ENCODE assay signal across 33 cellular contexts in the genomic region with DNA sequence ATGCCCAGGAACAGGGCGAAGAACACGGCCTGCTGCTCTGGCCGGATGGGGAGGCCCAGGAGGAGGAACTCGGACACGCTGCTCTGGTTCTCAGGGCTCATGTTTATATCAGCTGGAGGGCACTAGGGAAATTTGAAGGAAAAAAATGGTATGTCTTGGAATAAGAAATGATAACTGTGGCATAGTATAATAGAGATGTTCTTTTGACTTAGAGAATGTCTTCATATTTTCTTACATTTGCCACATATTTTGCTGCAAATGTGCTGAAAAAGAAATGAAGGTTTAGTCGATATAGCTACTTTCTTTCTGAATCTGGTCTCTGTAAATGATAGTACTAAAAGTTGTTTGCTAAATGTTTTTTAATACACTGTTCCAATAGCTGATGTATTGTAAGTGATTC. TPM values are rescaled to one million over a fixed set of nuclear protein-coding genes. Genes with fewer than 3 reads are reported as not detected.
"Had no signal": no experiment of that assay in that cellular context is flagged by ENCODE, and none has a peak within 500 bp of the region (broad histone marks: within the 10 kb centered on the region; RNA-seq: fewer than 3 reads in every experiment).

A gene with protein sequence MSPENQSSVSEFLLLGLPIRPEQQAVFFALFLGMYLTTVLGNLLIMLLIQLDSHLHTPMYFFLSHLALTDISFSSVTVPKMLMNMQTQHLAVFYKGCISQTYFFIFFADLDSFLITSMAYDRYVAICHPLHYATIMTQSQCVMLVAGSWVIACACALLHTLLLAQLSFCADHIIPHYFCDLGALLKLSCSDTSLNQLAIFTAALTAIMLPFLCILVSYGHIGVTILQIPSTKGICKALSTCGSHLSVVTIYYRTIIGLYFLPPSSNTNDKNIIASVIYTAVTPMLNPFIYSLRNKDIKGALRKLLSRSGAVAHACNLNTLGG (minus strand): TSS at position 101 of the 400 bp plus-strand sequence. CDS start 0 bp downstream, at position 101.

- H3K4me1 ChIP-seq: stomach, suprapubic skin, testis, thyroid gland, tibial artery, tibial nerve, transverse colon, upper lobe of left lung, upper lobe of right lung, uterus, vagina had no signal

- H3K36me3 Mint-ChIP-seq: stimulated activated effector memory CD8-positive, alpha-beta T cell treated with anti-CD3 and anti-CD28 coated beads, Interleukin-12 subunit alpha, Interleukin-12 subunit beta, amount 100 ng/mL, for 72 hours; stimulated activated memory B cell treated with anti-CD40 and anti-IgM and Interleukin-4, amounts not matched to agents 10 μg/mL and 1 μg/mL and 100 μg/mL, for 72 hours; stimulated activated naive B cell treated with anti-CD40 and anti-IgM and Interleukin-4, amounts not matched to agents 10 μg/mL and 1 μg/mL and 100 μg/mL, for 72 hours; type B pancreatic cell had no signal

- H3K4me3 Mint-ChIP-seq: stimulated activated effector memory CD8-positive, alpha-beta T cell treated with anti-CD3 and anti-CD28 coated beads, Interleukin-12 subunit alpha, Interleukin-12 subunit beta, amount 100 ng/mL, for 72 hours; stimulated activated memory B cell treated with anti-CD40 and anti-IgM and Interleukin-4, amounts not matched to agents 10 μg/mL and 1 μg/mL and 100 μg/mL, for 72 hours; stimulated activated naive B cell treated with anti-CD40 and anti-IgM and Interleukin-4, amounts not matched to agents 10 μg/mL and 1 μg/mL and 100 μg/mL, for 72 hours; stimulated activated naive CD8-positive, alpha-beta T cell treated with anti-CD3 and anti-CD28 coated beads, Interleukin-15, amount 100 ng/mL, for 72 hours; stimulated activated naive CD8-positive, alpha-beta T cell treated with anti-CD3 and anti-CD28 coated beads, Interleukin-15, Interleukin-2, amounts not matched to agents 100 ng/mL and 50 ng/mL, for 24 hours; type B pancreatic cell had no signal

- ATAC-seq: stimulated activated memory B cell treated with anti-CD40 and anti-IgM and Interleukin-4, amounts not matched to agents 10 μg/mL and 1 μg/mL and 100 μg/mL, for 72 hours; stimulated activated naive B cell treated with anti-CD40 and anti-IgM and Interleukin-4, amounts not matched to agents 10 μg/mL and 1 μg/mL and 100 μg/mL, for 72 hours; stimulated activated naive CD8-positive, alpha-beta T cell treated with anti-CD3 and anti-CD28 coated beads, Interleukin-15, amount 100 ng/mL, for 72 hours; upper lobe of right lung had no signal

- H3K27ac ChIP-seq: stomach, suprapubic skin, testis, thoracic aorta, thyroid gland, tibial artery, tibial nerve, transverse colon, upper lobe of left lung, upper lobe of right lung, uterus, vagina had no signal

- H3K9me3 Mint-ChIP-seq: stimulated activated effector memory CD8-positive, alpha-beta T cell treated with anti-CD3 and anti-CD28 coated beads, Interleukin-12 subunit alpha, Interleukin-12 subunit beta, amount 100 ng/mL, for 72 hours; stimulated activated memory B cell treated with anti-CD40 and anti-IgM and Interleukin-4, amounts not matched to agents 10 μg/mL and 1 μg/mL and 100 μg/mL, for 72 hours; stimulated activated naive B cell treated with anti-CD40 and anti-IgM and Interleukin-4, amounts not matched to agents 10 μg/mL and 1 μg/mL and 100 μg/mL, for 72 hours; stimulated activated naive CD8-positive, alpha-beta T cell treated with anti-CD3 and anti-CD28 coated beads, Interleukin-15, amount 100 ng/mL, for 72 hours; stimulated activated naive CD8-positive, alpha-beta T cell treated with anti-CD3 and anti-CD28 coated beads, Interleukin-15, Interleukin-2, amounts not matched to agents 100 ng/mL and 50 ng/mL, for 24 hours; type B pancreatic cell had no signal

- H3K4me1 Mint-ChIP-seq: stimulated activated memory B cell treated with anti-CD40 and anti-IgM and Interleukin-4, amounts not matched to agents 10 μg/mL and 1 μg/mL and 100 μg/mL, for 72 hours; stimulated activated naive B cell treated with anti-CD40 and anti-IgM and Interleukin-4, amounts not matched to agents 10 μg/mL and 1 μg/mL and 100 μg/mL, for 72 hours; stimulated activated naive CD8-positive, alpha-beta T cell treated with anti-CD3 and anti-CD28 coated beads, Interleukin-15, amount 100 ng/mL, for 72 hours had no signal

- DNase-seq: stimulated activated CD4-positive, alpha-beta T cell treated with anti-CD3 and anti-CD28 coated beads, Interleukin-2, amount 100 ng/mL, for 48 hours; stimulated activated CD4-positive, alpha-beta T cell treated with anti-CD3 and anti-CD28 coated beads, Interleukin-4, amount 100 ng/mL, for 1 hour; stimulated activated CD4-positive, alpha-beta T cell treated with anti-CD3 and anti-CD28 coated beads, Interleukin-4, amount 100 ng/mL, for 24 hours; stimulated activated CD4-positive, alpha-beta T cell treated with anti-CD3 and anti-CD28 coated beads, Interleukin-4, amount 100 ng/mL, for 4 hours; stimulated activated CD8-positive, alpha-beta memory T cell treated with anti-CD3 and anti-CD28 coated beads, Interleukin-4, amount 100 ng/mL, for 48 hours; stimulated activated naive B cell treated with anti-CD40 and anti-IgM and Interleukin-4, amounts not matched to agents 10 μg/mL and 1 μg/mL and 100 μg/mL, for 72 hours; stimulated activated naive CD4-positive, alpha-beta T cell; stimulated activated naive CD4-positive, alpha-beta T cell treated with Interleukin-2 at 50 U/mL for 16 hours; stimulated activated naive CD8-positive, alpha-beta T cell treated with anti-CD3 and anti-CD28 coated beads, Interleukin-15, amount 100 ng/mL, for 72 hours; stimulated activated naive CD8-positive, alpha-beta T cell treated with anti-CD3 and anti-CD28 coated beads, Interleukin-15, Interleukin-2, amounts not matched to agents 100 U/mL and 50 U/mL, for 24 hours; stomach; substantia nigra; testis; thyroid gland; tibial artery; transverse colon; upper lobe of right lung; uterus had no signal

- H3K36me3 ChIP-seq: stomach, suprapubic skin, thoracic aorta, thyroid gland, tibial artery, tibial nerve, transverse colon, upper lobe of left lung, upper lobe of right lung, uterus, vagina had no signal

- H3K27ac Mint-ChIP-seq: stimulated activated effector memory CD8-positive, alpha-beta T cell treated with anti-CD3 and anti-CD28 coated beads, Interleukin-12 subunit alpha, Interleukin-12 subunit beta, amount 100 ng/mL, for 72 hours; stimulated activated memory B cell treated with anti-CD40 and anti-IgM and Interleukin-4, amounts not matched to agents 10 μg/mL and 1 μg/mL and 100 μg/mL, for 72 hours; stimulated activated naive B cell treated with anti-CD40 and anti-IgM and Interleukin-4, amounts not matched to agents 10 μg/mL and 1 μg/mL and 100 μg/mL, for 72 hours; stimulated activated naive CD8-positive, alpha-beta T cell treated with anti-CD3 and anti-CD28 coated beads, Interleukin-15, amount 100 ng/mL, for 72 hours; stimulated activated naive CD8-positive, alpha-beta T cell treated with anti-CD3 and anti-CD28 coated beads, Interleukin-15, Interleukin-2, amounts not matched to agents 100 ng/mL and 50 ng/mL, for 24 hours; type B pancreatic cell had no signal

- H3K4me3 ChIP-seq: stomach, suprapubic skin, testis, thoracic aorta, thyroid gland, tibial artery, tibial nerve, transverse colon, upper lobe of left lung, upper lobe of right lung, uterus, vagina had no signal

- FAIRE-seq: urothelium cell line had no signal

- H3K9me3 ChIP-seq: stomach, suprapubic skin, testis, thoracic aorta, thyroid gland, tibial artery, tibial nerve, transverse colon, upper lobe of left lung, upper lobe of right lung, uterus, vagina had no signal

- H3K27me3 ChIP-seq: stomach, suprapubic skin, testis, thyroid gland, tibial nerve, transverse colon, upper lobe of left lung, upper lobe of right lung, uterus, vagina had no signal

RNA-seq across cellular contexts. Expression of the gene that starts here (rescaled TPM):
- total RNA-seq: stomach, subcutaneous adipose tissue, suprapubic skin, temporal lobe, testis, thoracic aorta, thyroid gland, tibial nerve, transverse colon, upper lobe of left lung, upper lobe of right lung, ureter, urinary bladder, uterus, vagina had no signal
- polyA plus RNA-seq: stomach, thymus, urinary bladder had no signal
